ENCODE assay signal across 1 cellular context in genomic region chr12:1398673-1399072, GRCh38.
TF ChIP-seq lines count a peak whose summit lies in the region.

No MANE protein-coding gene starts in this region.

TF ChIP-seq in HCT116, 20 proteins besides CTCF, POLR2A, EP300 and RAD21 (continued from another document):
- TF ChIP-seq, protein P1, sequence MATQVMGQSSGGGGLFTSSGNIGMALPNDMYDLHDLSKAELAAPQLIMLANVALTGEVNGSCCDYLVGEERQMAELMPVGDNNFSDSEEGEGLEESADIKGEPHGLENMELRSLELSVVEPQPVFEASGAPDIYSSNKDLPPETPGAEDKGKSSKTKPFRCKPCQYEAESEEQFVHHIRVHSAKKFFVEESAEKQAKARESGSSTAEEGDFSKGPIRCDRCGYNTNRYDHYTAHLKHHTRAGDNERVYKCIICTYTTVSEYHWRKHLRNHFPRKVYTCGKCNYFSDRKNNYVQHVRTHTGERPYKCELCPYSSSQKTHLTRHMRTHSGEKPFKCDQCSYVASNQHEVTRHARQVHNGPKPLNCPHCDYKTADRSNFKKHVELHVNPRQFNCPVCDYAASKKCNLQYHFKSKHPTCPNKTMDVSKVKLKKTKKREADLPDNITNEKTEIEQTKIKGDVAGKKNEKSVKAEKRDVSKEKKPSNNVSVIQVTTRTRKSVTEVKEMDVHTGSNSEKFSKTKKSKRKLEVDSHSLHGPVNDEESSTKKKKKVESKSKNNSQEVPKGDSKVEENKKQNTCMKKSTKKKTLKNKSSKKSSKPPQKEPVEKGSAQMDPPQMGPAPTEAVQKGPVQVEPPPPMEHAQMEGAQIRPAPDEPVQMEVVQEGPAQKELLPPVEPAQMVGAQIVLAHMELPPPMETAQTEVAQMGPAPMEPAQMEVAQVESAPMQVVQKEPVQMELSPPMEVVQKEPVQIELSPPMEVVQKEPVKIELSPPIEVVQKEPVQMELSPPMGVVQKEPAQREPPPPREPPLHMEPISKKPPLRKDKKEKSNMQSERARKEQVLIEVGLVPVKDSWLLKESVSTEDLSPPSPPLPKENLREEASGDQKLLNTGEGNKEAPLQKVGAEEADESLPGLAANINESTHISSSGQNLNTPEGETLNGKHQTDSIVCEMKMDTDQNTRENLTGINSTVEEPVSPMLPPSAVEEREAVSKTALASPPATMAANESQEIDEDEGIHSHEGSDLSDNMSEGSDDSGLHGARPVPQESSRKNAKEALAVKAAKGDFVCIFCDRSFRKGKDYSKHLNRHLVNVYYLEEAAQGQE (IDR thresholded peaks at IDR 0.05; ENCODE audit: low read depth) = no peak
- TF ChIP-seq CEBPB (IDR thresholded peaks at IDR 0.05; ENCODE audit: low read depth) (no peak), SIN3A (IDR thresholded peaks at IDR 0.05; ENCODE audit: low read depth) (no peak), ZFX (IDR thresholded peaks at IDR 0.05) (no peak), EZH2 (IDR thresholded peaks at IDR 0.05) (no peak), CBX3 (IDR thresholded peaks at IDR 0.05; ENCODE audit: low read depth) (no peak), POLR2AphosphoS5 (IDR thresholded peaks at IDR 0.05; ENCODE audit: low read depth, low read length) (no peak), ATF3 (IDR thresholded peaks at IDR 0.05) (no peak), ZBTB33 (IDR thresholded peaks at IDR 0.05; ENCODE audit: extremely low read depth, insufficient replicate concordance, low read length) (no peak), SP1 (IDR thresholded peaks at IDR 0.05; ENCODE audit: low read depth) (no peak), JUND (IDR thresholded peaks at IDR 0.05) (no peak), FOSL1 (IDR thresholded peaks at IDR 0.05; ENCODE audit: low read depth) (no peak), SRF (IDR thresholded peaks at IDR 0.05; ENCODE audit: low read depth) (no peak), EGR1 (IDR thresholded peaks at IDR 0.05; ENCODE audit: low read depth) (no peak), ZNF274 (IDR thresholded peaks at IDR 0.05; ENCODE audit: low read depth, low read length) (no peak), TCF7L2 (IDR thresholded peaks at IDR 0.05; ENCODE audit: borderline replicate concordance, extremely low read depth, insufficient read depth, insufficient read length) (no peak), ELF1 (IDR thresholded peaks at IDR 0.05; ENCODE audit: borderline replicate concordance, low read depth) (no peak)
- TF ChIP-seq, protein P2, sequence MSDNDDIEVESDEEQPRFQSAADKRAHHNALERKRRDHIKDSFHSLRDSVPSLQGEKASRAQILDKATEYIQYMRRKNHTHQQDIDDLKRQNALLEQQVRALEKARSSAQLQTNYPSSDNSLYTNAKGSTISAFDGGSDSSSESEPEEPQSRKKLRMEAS (IDR thresholded peaks at IDR 0.05) = no peak
